ENCODE assay signal across 12 cellular contexts in genomic region chr12:91098942-91099341, GRCh38. TPM values are rescaled to one million over a fixed set of nuclear protein-coding genes. Genes with fewer than 3 reads are reported as not detected.
DNase-seq lines count a peak whose midpoint lies in the region; FAIRE-seq and TF ChIP-seq lines count a peak whose summit lies in the region.
"Had no signal": no experiment of that assay in that cellular context is flagged by ENCODE, and none has a peak within 500 bp of the region (broad histone marks: within the 10 kb centered on the region; RNA-seq: fewer than 3 reads in every experiment).

No MANE protein-coding gene starts in this region.

- TF ChIP-seq CTCF in astrocyte (IDR thresholded peaks at IDR 0.05; ENCODE audit: insufficient read depth, low read depth, low read length) (no peak), tibial artery (IDR thresholded peaks at IDR 0.05) (no peak), GM10266 (IDR thresholded peaks at IDR 0.05; ENCODE audit: control insufficient read depth, insufficient read depth, low read depth, missing control alignments) (no peak)

- peaks cover 47% of the 10 kb centered on the region for H3K4me1 Mint-ChIP-seq in astrocyte (ENCODE audit: low read depth, unreplicated experiment)

- H3K27ac ChIP-seq in astrocyte (ENCODE audit: low read depth, low read length) (peak overlapping the region; percentile 74), tibial artery (peak overlapping the region; percentile 2 to 34)

- H3K4me3 ChIP-seq in astrocyte (ENCODE audit: insufficient read depth, low read depth, low read length) (no peak overlapping the region), tibial artery (no peak overlapping the region)

- H3K4me2 ChIP-seq in astrocyte (ENCODE audit: low read length) = peak overlapping the region; percentile 53

- no peaks in the 10 kb centered on the region for H3K9me3 ChIP-seq in astrocyte (ENCODE audit: insufficient read depth, low read depth, low read length)
- peaks cover 0 to 3% (median 0%) of the 10 kb centered on the region in 3 donors for H3K9me3 ChIP-seq in tibial artery

- peak; percentile 63 for FAIRE-seq in astrocyte (lab: Jason Lieb, UNC)
- FAIRE-seq in GM19239 (lab: Jason Lieb, UNC) = no peak
- FAIRE-seq: islet of Langerhans had no signal

- H3K36me3 ChIP-seq in astrocyte (ENCODE audit: insufficient read depth, low read length) (no peaks in the 10 kb centered on the region), tibial artery (no peaks in the 10 kb centered on the region)

- no peaks in the 10 kb centered on the region for H3K9me3 Mint-ChIP-seq in astrocyte (ENCODE audit: unreplicated experiment)

- no peaks in the 10 kb centered on the region for H3K27me3 Mint-ChIP-seq in astrocyte (ENCODE audit: low read depth, unreplicated experiment)

- DNase-seq in HK-2 (ENCODE audit: unreplicated experiment) (peak; percentile 27), astrocyte (ENCODE audit: low read depth) (peak; percentile 95), islet precursor cell (peak; percentile 91), tibial artery (peak; percentile 52 to 69), GM10266 (ENCODE audit: extremely low spot score) (no peak), NCI-H524 (lab: John Stamatoyannopoulos, UW) (no peak), KBM-7 (no peak), GM19239 (ENCODE audit: insufficient read length, low spot score) (no peak)
- DNase-seq: activated CD4-positive, alpha-beta T cell treated with anti-CD3 and anti-CD28 coated beads, Interleukin-2, amount 50 U/mL, for 48 hours; caudate nucleus had no signal

- H3K27me3 ChIP-seq in astrocyte (ENCODE audit: insufficient read depth, low read length) = no peaks in the 10 kb centered on the region
- H3K27me3 ChIP-seq in tibial artery = no peaks in the 10 kb centered on the region

- no peaks in the 10 kb centered on the region for H4K20me1 ChIP-seq in astrocyte (ENCODE audit: insufficient read depth, low read length)

- no peak overlapping the region for H3K4me3 Mint-ChIP-seq in astrocyte (ENCODE audit: unreplicated experiment)

- no peaks in the 10 kb centered on the region for H3K79me2 ChIP-seq in astrocyte (ENCODE audit: insufficient read depth, low read length)

- peak overlapping the region; percentile 80 for H3K27ac Mint-ChIP-seq in astrocyte (ENCODE audit: unreplicated experiment)

- H3K9ac ChIP-seq in astrocyte (ENCODE audit: low read length) = no peak overlapping the region

- H3K4me1 ChIP-seq in astrocyte (ENCODE audit: insufficient read depth, low read length) (peaks cover 24% of the 10 kb centered on the region), tibial artery (peaks cover 0 to 12% (median 0%) of the 10 kb centered on the region in 4 donors)

- H2AFZ ChIP-seq in astrocyte (ENCODE audit: low read depth, low read length) = no peak overlapping the region

- in situ Hi-C loops in KBM-7 (cut with MboI; ENCODE audit: low pct_unique_long_range_greater_than_20kb, low sequenced_read_pairs) = no loop called here

- no peaks in the 10 kb centered on the region for H3K36me3 Mint-ChIP-seq in astrocyte (ENCODE audit: low read depth, unreplicated experiment)

- intact Hi-C loops in tibial artery (cut with DNase I; ENCODE audit: low total_unique reads) = no loop called here

RNA-seq across cellular contexts. Expression of gene LUM, which starts 12.4 kb away (rescaled TPM):
- 76.4 and 128 TPM in 2 replicates for total RNA-seq in astrocyte

RNA-seq across cellular contexts. Expression of gene KERA, which starts 41.1 kb away (rescaled TPM):
- not detected in 2 replicates for total RNA-seq in astrocyte
- total RNA-seq: ureter had no signal

Comparison
In these comparisons a context has a peak if more than half of its experiments do, and no peak if none do; other contexts are left out.
1. DNase-seq: peak in HK-2 (single experiment), astrocyte (single experiment), islet precursor cell (single experiment) and tibial artery (2 of 2); none in GM10266 (single experiment), NCI-H524 (0 of 2), KBM-7 (single experiment) and GM19239 (single experiment).